Comparison of ENCODE assay signal across 9 cellular contexts in genomic region chr12:22443379-22444316, GRCh38.
DNase-seq lines count a peak whose midpoint lies in the region; ATAC-seq and TF ChIP-seq lines count a peak whose summit lies in the region.
"Had no signal": no experiment of that assay in that cellular context is flagged by ENCODE, and none has a peak within 500 bp of the region (broad histone marks: within the 10 kb centered on the region; RNA-seq: fewer than 3 reads in every experiment).

No MANE protein-coding gene starts in this region.

- no peak overlapping the region for H3K4me3 Mint-ChIP-seq in CD8-positive, alpha-beta T cell
- H3K4me3 Mint-ChIP-seq: activated naive CD8-positive, alpha-beta T cell had no signal

- no peak overlapping the region for H3K27ac ChIP-seq in CD8-positive, alpha-beta T cell (ENCODE audit: low read depth, low read length)

- H3K4me3 ChIP-seq in CD8-positive, alpha-beta T cell (ENCODE audit: low read depth, low read length), result no peak overlapping the region

- CTCF ChIA-PET in CD8-positive, alpha-beta T cell (lab: Charles Lee), result interaction anchor here (0.7 to 3.1 kb wide), 21 partner anchors 8 to 746 kb away, joined by 3 to 25 read pairs (median 4); no protein-coding TSS in a partner anchor

- H3K4me1 ChIP-seq in CD8-positive, alpha-beta T cell (ENCODE audit: insufficient read depth, low read length), result peaks cover 4% of the 10 kb centered on the region

- POLR2A ChIA-PET in CD8-positive, alpha-beta T cell (lab: Charles Lee), result no interaction called here

- H3K27ac Mint-ChIP-seq in CD8-positive, alpha-beta T cell, result no peak overlapping the region
- H3K27ac Mint-ChIP-seq: activated naive CD8-positive, alpha-beta T cell had no signal

- H3K9me3 ChIP-seq in CD8-positive, alpha-beta T cell (ENCODE audit: low read length), result no peaks in the 10 kb centered on the region

- intact Hi-C loops in CD8-positive, alpha-beta T cell (cut with DNase I, micrococcal nuclease), result loop anchor here (1.0 to 10.0 kb wide), 6 partner anchors 37 to 745 kb away; partner anchors contain the start of gene ST8SIA1 (in 1 of the 2)

- H3K36me3 ChIP-seq in CD8-positive, alpha-beta T cell (ENCODE audit: insufficient read depth, low read length), result no peaks in the 10 kb centered on the region

- H3K4me1 Mint-ChIP-seq in CD8-positive, alpha-beta T cell (ENCODE audit: low read depth), result peaks cover 4% of the 10 kb centered on the region

- H3K27me3 Mint-ChIP-seq in CD8-positive, alpha-beta T cell (ENCODE audit: low read depth), result no peaks in the 10 kb centered on the region
- H3K27me3 Mint-ChIP-seq: activated naive CD8-positive, alpha-beta T cell had no signal

- H3K9me3 Mint-ChIP-seq in CD8-positive, alpha-beta T cell, result no peaks in the 10 kb centered on the region

- TF ChIP-seq CTCF in CD8-positive, alpha-beta T cell (IDR thresholded peaks at IDR 0.05), result peak; percentile 77

- H3K27me3 ChIP-seq in CD8-positive, alpha-beta T cell (ENCODE audit: insufficient read depth, low read length), result no peaks in the 10 kb centered on the region

- peak; percentile 99 for ATAC-seq in CD8-positive, alpha-beta T cell
- ATAC-seq in GM19397 (IDR thresholded peaks at IDR 0.05; ENCODE audit: unreplicated experiment) (peak; percentile 100), HG03457 (IDR thresholded peaks at IDR 0.05; ENCODE audit: unreplicated experiment) (peak; percentile 99)

- peak; percentile 20 to 70 (median 51) for DNase-seq in CD8-positive, alpha-beta T cell
- peak; percentile 34 to 65 for DNase-seq in NCI-H526 (lab: John Stamatoyannopoulos, UW)
- peak; percentile 49 to 51 for DNase-seq in activated CD4-positive, alpha-beta T cell treated with anti-CD3 and anti-CD28 coated beads, Interleukin-2, amount 50 U/mL, for 4 hours
- peak; percentile 56 for DNase-seq in effector CD4-positive, alpha-beta T cell
- peak; percentile 81 to 84 for DNase-seq in lung microvascular endothelial cell (ENCODE audit: low read depth in 2 of 2)
- peak; percentile 22 to 30 for DNase-seq in stimulated activated CD8-positive, alpha-beta memory T cell treated with anti-CD3 and anti-CD28 coated beads, Interleukin-2, amount 100 ng/mL, for 1 hour (ENCODE audit: low read depth in 2 of 2)

- H3K36me3 Mint-ChIP-seq in CD8-positive, alpha-beta T cell, result peaks cover 2% of the 10 kb centered on the region
- H3K36me3 Mint-ChIP-seq: activated naive CD8-positive, alpha-beta T cell had no signal

Comparison
In these comparisons a context has a peak if more than half of its experiments do, and no peak if none do; other contexts are left out.
1. DNase-seq: peak in every context shown above with its lines; median percentile 82 in lung microvascular endothelial cell; 56 in effector CD4-positive, alpha-beta T cell; 51 in CD8-positive, alpha-beta T cell; 50 in activated CD4-positive, alpha-beta T cell treated with anti-CD3 and anti-CD28 coated beads, Interleukin-2, amount 50 U/mL, for 4 hours; 50 in NCI-H526; 26 in stimulated activated CD8-positive, alpha-beta memory T cell treated with anti-CD3 and anti-CD28 coated beads, Interleukin-2, amount 100 ng/mL, for 1 hour.